16 cellular contexts compared by ENCODE assay signal in the genomic region with DNA sequence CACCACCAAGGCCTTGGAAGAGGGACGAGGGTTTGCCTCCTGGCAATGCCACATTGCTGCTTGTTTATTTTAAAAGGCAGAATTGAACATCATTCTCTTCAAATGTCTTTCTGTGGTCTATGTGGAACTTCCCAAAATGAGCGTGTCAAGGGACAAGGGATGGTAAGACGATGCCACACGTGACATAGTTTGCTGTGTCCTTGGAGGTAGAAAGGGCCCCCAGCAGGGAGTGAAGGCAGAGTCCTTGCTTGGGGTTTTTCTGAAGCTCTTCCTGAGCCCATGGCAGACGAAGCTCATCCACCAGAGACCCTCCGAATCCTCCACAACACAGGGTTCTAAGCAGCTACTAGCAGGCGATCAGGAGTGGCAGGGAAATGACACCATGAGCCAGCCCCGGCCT. TPM values are rescaled to one million over a fixed set of nuclear protein-coding genes. Genes with fewer than 3 reads are reported as not detected.
"Had no signal": no experiment of that assay in that cellular context is flagged by ENCODE, and none has a peak within 500 bp of the region (broad histone marks: within the 10 kb centered on the region; RNA-seq: fewer than 3 reads in every experiment).

No MANE protein-coding gene starts in this region.

- H3K27ac ChIP-seq: body of pancreas, foreskin keratinocyte, left lung, transverse colon had no signal

- ATAC-seq: body of pancreas; effector memory CD8-positive, alpha-beta T cell; foreskin keratinocyte; left lung had no signal

- H3K9me3 ChIP-seq: body of pancreas, left lung, transverse colon had no signal

- H3K36me3 ChIP-seq: left lung, transverse colon had no signal

- H3K27me3 ChIP-seq: body of pancreas had no signal

- DNase-seq: activated CD4-positive, alpha-beta T cell treated with anti-CD3 and anti-CD28 coated beads, Interleukin-2, amount 50 U/mL, for 4 hours; activated gamma-delta T cell treated with Interleukin-2 at 50 U/mL for 16 hours; activated naive CD8-positive, alpha-beta T cell treated with anti-CD3 and anti-CD28 coated beads for 36 hours; amygdala; body of pancreas; effector memory CD8-positive, alpha-beta T cell; foreskin keratinocyte; glutamatergic neuron; left lung; midbrain; posterior cingulate gyrus; stimulated activated CD8-positive, alpha-beta memory T cell treated with anti-CD3 and anti-CD28 coated beads, Interleukin-4, amount 100 ng/mL, for 48 hours; stimulated activated naive CD4-positive, alpha-beta T cell; transverse colon had no signal

- H3K4me1 ChIP-seq: foreskin keratinocyte had no signal

- H3K4me3 ChIP-seq: body of pancreas, left lung, transverse colon had no signal

RNA-seq across cellular contexts. Expression of gene PRRX2, which starts 28.3 kb away (rescaled TPM):
- total RNA-seq: foreskin keratinocyte, kidney epithelial cell had no signal

RNA-seq across cellular contexts. Expression of gene PTGES, which starts 59.1 kb away (rescaled TPM):
- total RNA-seq: activated CD8-positive, alpha-beta memory T cell treated with anti-CD3 and anti-CD28 coated beads for 36 hours had no signal
